Comparison of ENCODE assay signal across 10 cellular contexts in genomic region chr11:7579226-7579825, GRCh38.
DNase-seq lines count a peak whose midpoint lies in the region; ATAC-seq and TF ChIP-seq lines count a peak whose summit lies in the region.
"Had no signal": no experiment of that assay in that cellular context is flagged by ENCODE, and none has a peak within 500 bp of the region (broad histone marks: within the 10 kb centered on the region; RNA-seq: fewer than 3 reads in every experiment).

No MANE protein-coding gene starts in this region.

- H2BK5ac ChIP-seq in IMR-90 (ENCODE audit: low read depth, low read length, poor library complexity, severe bottlenecking): no peak overlapping the region

- H3K27me3 Mint-ChIP-seq in chondrocyte (ENCODE audit: low read depth) (no peaks in the 10 kb centered on the region), type B pancreatic cell (no peaks in the 10 kb centered on the region)

- H4K91ac ChIP-seq in IMR-90 (ENCODE audit: insufficient read depth, low read depth, low read length): 0 out of 2 replicates have a peak overlapping the region, but pooled peaks have one; percentile 20

- H3K14ac ChIP-seq in IMR-90 (replicated peaks; ENCODE audit: low read depth, low read length): 0 out of 2 replicates have a peak overlapping the region, but pooled peaks have one; percentile 29

- ATAC-seq in IMR-90 (ENCODE audit: low read depth) (no peak), HG02970 (IDR thresholded peaks at IDR 0.05; ENCODE audit: low FRiP score, unreplicated experiment) (no peak), GM18907 (IDR thresholded peaks at IDR 0.05; ENCODE audit: unreplicated experiment) (no peak)

- WGBS in IMR-90 (ENCODE audit: extremely low coverage in 2 of 2, insufficient read length in 1 of 2), 2 experiments: no CpG with 5 or more reads among the region's 1 CpG
- 67 to 80% methylated on average over 1 of the region's 1 CpG for WGBS in mesodermal cell (ENCODE audit: insufficient coverage in 2 of 2), 2 experiments

- POLR2A ChIA-PET in IMR-90 (lab: Charles Lee; ENCODE audit: unreplicated experiment): no interaction called here

- peaks cover 5% of the 10 kb centered on the region for H3K9me1 ChIP-seq in IMR-90 (ENCODE audit: insufficient read depth, low read length)

- DNase-seq in IMR-90: peak; percentile 57
- DNase-seq in chondrocyte (ENCODE audit: low spot score): no peak
- DNase-seq in type B pancreatic cell (ENCODE audit: extremely low spot score, unreplicated experiment): no peak
- no peak for DNase-seq in iPS-NIHi7 (ENCODE audit: extremely low spot score)
- DNase-seq: activated CD4-positive, alpha-beta T cell treated with anti-CD3 and anti-CD28 coated beads, Interleukin-2, amount 50 U/mL, for 4 hours; NCI-H2029 had no signal

- H3K27ac ChIP-seq in IMR-90 (ENCODE audit: insufficient read depth, low read length) (peak overlapping the region; percentile 42; the same call in 1 of the 2 replicates), mesodermal cell (ENCODE audit: low read depth, low read length, severe bottlenecking) (peak overlapping the region; percentile 97)

- CTCF ChIA-PET in IMR-90 (lab: Yijun Ruan, JAX): no interaction called here

- no TSS peak for BruUV-seq in IMR-90 (replicated peaks; lab: Mats Ljungman, UMichigan)

- H3K9me3 ChIP-seq in IMR-90 (ENCODE audit: control insufficient read depth, insufficient read depth, low read length) (no peaks in the 10 kb centered on the region), mesodermal cell (ENCODE audit: control insufficient read depth, low read length) (no peaks in the 10 kb centered on the region)
- H3K9me3 ChIP-seq: SK-N-SH had no signal

- H3K9me3 Mint-ChIP-seq in chondrocyte (ENCODE audit: low read depth) (no peaks in the 10 kb centered on the region), type B pancreatic cell (no peaks in the 10 kb centered on the region)

- peak overlapping the region; percentile 20; the same call in 1 of the 2 replicates for H3K18ac ChIP-seq in IMR-90 (ENCODE audit: low read depth, low read length)

- TF ChIP-seq POLR2A in IMR-90 (IDR thresholded peaks at IDR 0.05; ENCODE audit: low read depth, low read length): no peak

- no peak for TF ChIP-seq RAD21 in IMR-90 (IDR thresholded peaks at IDR 0.05; ENCODE audit: low read length)

- intact Hi-C loops in IMR-90 (cut with micrococcal nuclease): loop anchor here (10.0 kb wide), 1 partner anchor 315 kb away; no protein-coding TSS in a partner anchor

- no peak overlapping the region for H2AK9ac ChIP-seq in IMR-90 (replicated peaks; ENCODE audit: low read depth, low read length, poor library complexity)

- no peak overlapping the region for H2BK20ac ChIP-seq in IMR-90 (ENCODE audit: low read depth, low read length)

- H3K4me3 Mint-ChIP-seq in chondrocyte (ENCODE audit: unreplicated experiment): peak overlapping the region; percentile 88
- peak overlapping the region; percentile 86 for H3K4me3 Mint-ChIP-seq in type B pancreatic cell

- no peak overlapping the region for H2AK5ac ChIP-seq in IMR-90 (ENCODE audit: low read depth, low read length)

- no peak overlapping the region for H3K9ac ChIP-seq in IMR-90 (ENCODE audit: low read depth, low read length)
- H3K9ac ChIP-seq: SK-N-SH had no signal

- no peak overlapping the region for H3K4me3 ChIP-seq in IMR-90 (ENCODE audit: insufficient read depth, low read depth, low read length)
- H3K4me3 ChIP-seq in mesodermal cell (ENCODE audit: extremely low read depth, insufficient read depth, low read length, poor library complexity, severe bottlenecking): peak overlapping the region; percentile 46

- no peak overlapping the region for H3K56ac ChIP-seq in IMR-90 (ENCODE audit: extremely low read depth, insufficient read depth, low read length)

- peak overlapping the region; percentile 99 for H3K27ac Mint-ChIP-seq in chondrocyte (ENCODE audit: unreplicated experiment)
- peak overlapping the region; percentile 93 for H3K27ac Mint-ChIP-seq in type B pancreatic cell

- no peaks in the 10 kb centered on the region for H4K20me1 ChIP-seq in IMR-90 (ENCODE audit: insufficient read depth, low read length)

- peaks cover 35% of the 10 kb centered on the region for H3K4me1 ChIP-seq in IMR-90 (ENCODE audit: control insufficient read depth, insufficient read depth, low read length)
- peaks cover 57% of the 10 kb centered on the region for H3K4me1 ChIP-seq in mesodermal cell (ENCODE audit: control insufficient read depth, insufficient read depth, low read length, poor library complexity, severe bottlenecking)

- H2BK120ac ChIP-seq in IMR-90 (ENCODE audit: low read depth, low read length): peak overlapping the region; percentile 18; the same call in 1 of the 2 replicates

- dilution Hi-C loops in IMR-90 (cut with HindIII; ENCODE audit: low sequenced_read_pairs, unreplicated experiment): no loop called here

- no peaks in the 10 kb centered on the region; the same call in 1 of the 2 replicates for H3K27me3 ChIP-seq in IMR-90 (ENCODE audit: control insufficient read depth, insufficient read depth, low read length)

- no peak overlapping the region for H2BK15ac ChIP-seq in IMR-90 (ENCODE audit: low read depth, low read length)

- H3K23ac ChIP-seq in IMR-90 (ENCODE audit: low read depth, low read length): peak overlapping the region; percentile 60; the same call in 1 of the 2 replicates

- TF ChIP-seq CTCF in IMR-90 (conservative IDR thresholded peaks at IDR 0.05; ENCODE audit: low read depth, low read length) (no peak), chondrocyte (IDR thresholded peaks at IDR 0.05) (no peak), type B pancreatic cell (conservative IDR thresholded peaks at IDR 0.05) (no peak)

- H3K4me1 Mint-ChIP-seq in chondrocyte (ENCODE audit: low read depth) (peaks cover 98% of the 10 kb centered on the region), type B pancreatic cell (ENCODE audit: unreplicated experiment) (peaks cover 86% of the 10 kb centered on the region)

- H3K4ac ChIP-seq in IMR-90 (ENCODE audit: low read depth, low read length): 0 out of 2 replicates have a peak overlapping the region, but pooled peaks have one; percentile 8

- H3K36me3 ChIP-seq in IMR-90 (ENCODE audit: control insufficient read depth, insufficient read depth, low read length) (no peaks in the 10 kb centered on the region), mesodermal cell (ENCODE audit: control insufficient read depth, insufficient read depth, low read length) (no peaks in the 10 kb centered on the region)

- 0 out of 2 replicates have a peak overlapping the region, but pooled peaks have one; percentile 25 for H3K4me2 ChIP-seq in IMR-90 (ENCODE audit: low read depth, low read length)

- no peak overlapping the region for H2AFZ ChIP-seq in IMR-90 (replicated peaks; ENCODE audit: low read length, poor library complexity)

- H4K5ac ChIP-seq in IMR-90 (ENCODE audit: low read depth, low read length): no peak overlapping the region

- in situ Hi-C loops in IMR-90 (cut with MboI; ENCODE audit: low sequenced_read_pairs): loop anchor here (10.0 kb wide), 1 partner anchor 105 kb away; no protein-coding TSS in a partner anchor

- H3K36me3 Mint-ChIP-seq in chondrocyte (ENCODE audit: low read depth): no peaks in the 10 kb centered on the region
- H3K36me3 Mint-ChIP-seq in type B pancreatic cell: peaks cover 7% of the 10 kb centered on the region

- H3K79me1 ChIP-seq in IMR-90 (ENCODE audit: low read depth in 1 of 2, low read length in 2 of 2): no peaks in the 10 kb centered on the region

- no peak overlapping the region; a peak in 1 of 4 replicates for H4K8ac ChIP-seq in IMR-90 (ENCODE audit: low read depth in 2 of 2, low read length in 2 of 2)

TF ChIP-seq in IMR-90, 13 proteins besides CTCF, POLR2A, EP300 and RAD21:
- TF ChIP-seq MAFK (IDR thresholded peaks at IDR 0.05; ENCODE audit: low read depth, low read length) (no peak), SMC3 (IDR thresholded peaks at IDR 0.05; ENCODE audit: low read depth, low read length) (no peak), FOS (IDR thresholded peaks at IDR 0.05; ENCODE audit: low read depth, low read length) (no peak), BHLHE40 (IDR thresholded peaks at IDR 0.05; ENCODE audit: low read depth, low read length) (no peak), CEBPB (IDR thresholded peaks at IDR 0.05; ENCODE audit: low read depth, low read length) (peak; percentile 48; the same call in 1 of the 2 replicates), RFX5 (IDR thresholded peaks at IDR 0.05; ENCODE audit: low read depth, low read length) (no peak)
- TF ChIP-seq, protein P1, sequence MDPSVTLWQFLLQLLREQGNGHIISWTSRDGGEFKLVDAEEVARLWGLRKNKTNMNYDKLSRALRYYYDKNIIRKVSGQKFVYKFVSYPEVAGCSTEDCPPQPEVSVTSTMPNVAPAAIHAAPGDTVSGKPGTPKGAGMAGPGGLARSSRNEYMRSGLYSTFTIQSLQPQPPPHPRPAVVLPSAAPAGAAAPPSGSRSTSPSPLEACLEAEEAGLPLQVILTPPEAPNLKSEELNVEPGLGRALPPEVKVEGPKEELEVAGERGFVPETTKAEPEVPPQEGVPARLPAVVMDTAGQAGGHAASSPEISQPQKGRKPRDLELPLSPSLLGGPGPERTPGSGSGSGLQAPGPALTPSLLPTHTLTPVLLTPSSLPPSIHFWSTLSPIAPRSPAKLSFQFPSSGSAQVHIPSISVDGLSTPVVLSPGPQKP (IDR thresholded peaks at IDR 0.05; ENCODE audit: borderline replicate concordance, low read depth, low read length): no peak
- TF ChIP-seq, protein P2, sequence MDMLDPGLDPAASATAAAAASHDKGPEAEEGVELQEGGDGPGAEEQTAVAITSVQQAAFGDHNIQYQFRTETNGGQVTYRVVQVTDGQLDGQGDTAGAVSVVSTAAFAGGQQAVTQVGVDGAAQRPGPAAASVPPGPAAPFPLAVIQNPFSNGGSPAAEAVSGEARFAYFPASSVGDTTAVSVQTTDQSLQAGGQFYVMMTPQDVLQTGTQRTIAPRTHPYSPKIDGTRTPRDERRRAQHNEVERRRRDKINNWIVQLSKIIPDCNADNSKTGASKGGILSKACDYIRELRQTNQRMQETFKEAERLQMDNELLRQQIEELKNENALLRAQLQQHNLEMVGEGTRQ (IDR thresholded peaks at IDR 0.05; ENCODE audit: low read depth, low read length): no peak
